In the genomic region with DNA sequence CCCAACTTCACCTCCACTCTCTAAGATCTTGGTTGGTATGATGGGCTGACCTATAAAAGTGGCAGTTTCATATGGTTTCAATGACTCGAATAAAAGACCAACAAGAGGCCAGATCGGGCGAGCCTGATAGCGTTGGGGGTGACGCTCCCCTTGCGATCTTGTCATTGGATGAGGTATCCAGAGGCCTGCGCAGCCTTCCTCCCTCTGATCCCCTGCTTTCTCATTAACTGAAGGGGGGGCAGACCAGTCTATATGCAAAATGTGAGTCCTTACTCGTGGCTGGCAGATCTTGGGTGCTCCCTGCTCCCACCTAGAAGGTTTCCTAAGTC, we compare ENCODE assay signal across 12 cellular contexts. TPM values are rescaled to one million over a fixed set of nuclear protein-coding genes. Genes with fewer than 3 reads are reported as not detected.
A peak's percentile ranks its signal among the peaks of the same experiment; 100 is the strongest.
DNase-seq lines count a peak whose midpoint lies in the region; ATAC-seq and TF ChIP-seq lines count a peak whose summit lies in the region.
"Had no signal": no experiment of that assay in that cellular context is flagged by ENCODE, and none has a peak within 500 bp of the region (broad histone marks: within the 10 kb centered on the region; RNA-seq: fewer than 3 reads in every experiment).

No MANE protein-coding gene starts in this region.

- POLR2A ChIA-PET in Caco-2 (lab: Charles Lee), result no interaction called here

- DNase-seq in Caco-2 (no peak), NT2/D1 (ENCODE audit: low read depth, low spot score) (no peak), epithelial cell of proximal tubule (ENCODE audit: low read depth) (no peak), neural progenitor cell (ENCODE audit: low spot score) (peak; percentile 43), DMS 273 (lab: John Stamatoyannopoulos, UW; ENCODE audit: unreplicated experiment) (no peak), cerebellum (ENCODE audit: low spot score) (no peak), NCI-H2227 treated with DMSO at 0.1 percent for 48 hours (lab: John Stamatoyannopoulos, UW) (no peak)
- DNase-seq: occipital lobe; SK-N-SH; stimulated activated CD4-positive, alpha-beta T cell treated with anti-CD3 and anti-CD28 coated beads, Interleukin-2, amount 100 ng/mL, for 24 hours had no signal

- peaks cover 28% of the 10 kb centered on the region for H3F3A ChIP-seq in neural progenitor cell (ENCODE audit: low read depth)

- H3K27me3 Mint-ChIP-seq in Caco-2 (ENCODE audit: insufficient read depth, unreplicated experiment), result no peaks in the 10 kb centered on the region
- peaks cover 42% of the 10 kb centered on the region for H3K27me3 Mint-ChIP-seq in neural progenitor cell (ENCODE audit: insufficient read depth, low read depth)

- intact Hi-C loops in Caco-2 (cut with micrococcal nuclease; ENCODE audit: unreplicated experiment), result loop anchor here (2.0 to 10.0 kb wide), 2 partner anchors 53 to 155 kb away; no protein-coding TSS in a partner anchor

- peak overlapping the region; percentile 96 for H2AFZ ChIP-seq in neural progenitor cell (replicated peaks)

- TF ChIP-seq CTCF in Caco-2 (IDR thresholded peaks at IDR 0.05; ENCODE audit: insufficient read depth in 1 of 2, low read depth in 1 of 2, low read length in 1 of 2, severe bottlenecking in 1 of 2, unreplicated experiment in 1 of 2) (no peak), epithelial cell of proximal tubule (conservative IDR thresholded peaks at IDR 0.05; ENCODE audit: low read depth, low read length) (no peak), neural progenitor cell (IDR thresholded peaks at IDR 0.05) (no peak)

- H3K27me3 ChIP-seq in Caco-2 (replicated peaks; ENCODE audit: control insufficient read depth, insufficient read depth, low read length), result no peaks in the 10 kb centered on the region
- peaks cover 49% of the 10 kb centered on the region for H3K27me3 ChIP-seq in NT2/D1 (ENCODE audit: insufficient read depth, insufficient read length)
- H3K27me3 ChIP-seq in neural progenitor cell, result peaks cover 39% of the 10 kb centered on the region

- BruUV-seq in Caco-2 (replicated peaks; lab: Mats Ljungman, UMichigan), result no TSS peak

- H3K4me2 ChIP-seq in neural progenitor cell, result peak overlapping the region; percentile 96
- H3K4me2 ChIP-seq: SK-N-SH had no signal

- H3K4me3 Mint-ChIP-seq in Caco-2 (ENCODE audit: unreplicated experiment) (peak overlapping the region; percentile 93), neural progenitor cell (peak overlapping the region; percentile 85)

- H3K9me3 Mint-ChIP-seq in Caco-2 (ENCODE audit: unreplicated experiment), result no peaks in the 10 kb centered on the region
- no peaks in the 10 kb centered on the region for H3K9me3 Mint-ChIP-seq in neural progenitor cell

- H3K36me3 ChIP-seq in Caco-2 (ENCODE audit: control insufficient read depth, insufficient read depth, low read length), result no peaks in the 10 kb centered on the region
- H3K36me3 ChIP-seq in NT2/D1 (ENCODE audit: insufficient read depth, insufficient read length, low read length), result no peaks in the 10 kb centered on the region
- no peaks in the 10 kb centered on the region for H3K36me3 ChIP-seq in neural progenitor cell

- H3K79me2 ChIP-seq in neural progenitor cell (ENCODE audit: low read depth), result peaks cover 34% of the 10 kb centered on the region

- H4K20me1 ChIP-seq in neural progenitor cell (ENCODE audit: low read depth), result no peaks in the 10 kb centered on the region

- H3K27ac ChIP-seq in neural progenitor cell, result no peak overlapping the region

- peak overlapping the region; percentile 60 for H3K4me3 ChIP-seq in Caco-2 (ENCODE audit: low read depth, low read length)
- peak overlapping the region; percentile 44 for H3K4me3 ChIP-seq in NT2/D1 (ENCODE audit: insufficient read length, low read depth)
- H3K4me3 ChIP-seq in epithelial cell of proximal tubule (ENCODE audit: low read depth, low read length), result peak overlapping the region; percentile 79
- peak overlapping the region; percentile 71 for H3K4me3 ChIP-seq in neural progenitor cell

- H3K9ac ChIP-seq in NT2/D1 (ENCODE audit: insufficient read length, low read depth) (peak overlapping the region; percentile 66), neural progenitor cell (no peak overlapping the region)
- H3K9ac ChIP-seq: SK-N-SH had no signal

- H3K4me1 Mint-ChIP-seq in Caco-2 (ENCODE audit: low read depth, unreplicated experiment) (peaks cover 43% of the 10 kb centered on the region), neural progenitor cell (peaks cover 9% of the 10 kb centered on the region)

- CTCF ChIA-PET in Caco-2 (lab: Charles Lee), result no interaction called here

- no peaks in the 10 kb centered on the region for H3K9me3 ChIP-seq in Caco-2
- H3K9me3 ChIP-seq in NT2/D1 (ENCODE audit: insufficient read depth, low read length), result no peaks in the 10 kb centered on the region
- no peaks in the 10 kb centered on the region for H3K9me3 ChIP-seq in neural progenitor cell (ENCODE audit: low read depth)
- H3K9me3 ChIP-seq: SK-N-SH had no signal

- H3K4me1 ChIP-seq in Caco-2 (peaks cover 62% of the 10 kb centered on the region), NT2/D1 (ENCODE audit: insufficient read depth, insufficient read length) (peaks cover 18% of the 10 kb centered on the region), neural progenitor cell (peaks cover 19% of the 10 kb centered on the region)

- H3K27ac Mint-ChIP-seq in Caco-2 (ENCODE audit: unreplicated experiment) (peak overlapping the region; percentile 96), neural progenitor cell (no peak overlapping the region)

- no peak for ATAC-seq in GM19395 (IDR thresholded peaks at IDR 0.05; ENCODE audit: unreplicated experiment)

- H3K36me3 Mint-ChIP-seq in Caco-2 (ENCODE audit: insufficient read depth, unreplicated experiment) (peaks cover 10% of the 10 kb centered on the region), neural progenitor cell (no peaks in the 10 kb centered on the region)
- H3K36me3 Mint-ChIP-seq: CD14-positive monocyte had no signal

RNA-seq across cellular contexts. Expression of a gene that starts 0.9 kb away (rescaled TPM):
- total RNA-seq in Caco-2 (2022), result 60.6 and 63.6 TPM in 2 replicates
- 1.5 and 6.6 TPM in 2 replicates for total RNA-seq in epithelial cell of proximal tubule
- 5.4 and 6.3 TPM in 2 replicates for total RNA-seq in neural progenitor cell (ENCODE audit: low replicate concordance)
- 3.8 TPM for total RNA-seq in cerebellum
